Comparison of ENCODE assay signal across 1 cellular context in genomic region chrX:153689654-153690465, GRCh38.
TF ChIP-seq lines count a peak whose summit lies in the region.

No MANE protein-coding gene starts in this region.

TF ChIP-seq in H1, 55 proteins besides CTCF, POLR2A, EP300 and RAD21:
- TF ChIP-seq NANOG (IDR thresholded peaks at IDR 0.05; ENCODE audit: insufficient read depth, low read depth, low read length, poor library complexity, severe bottlenecking) (no peak), CHD1 (IDR thresholded peaks at IDR 0.05; ENCODE audit: low read depth, low read length) (no peak), FOSL1 (IDR thresholded peaks at IDR 0.05; ENCODE audit: insufficient read depth, low read depth, low read length) (no peak), TCF12 (IDR thresholded peaks at IDR 0.05; ENCODE audit: low read depth, low read length) (no peak), SAP30 (IDR thresholded peaks at IDR 0.05; ENCODE audit: insufficient read depth, insufficient replicate concordance, low read length) (no peak), KDM5A (IDR thresholded peaks at IDR 0.05; ENCODE audit: low read length) (no peak), CHD7 (IDR thresholded peaks at IDR 0.05; ENCODE audit: insufficient replicate concordance, low read length) (no peak), ATF3 (IDR thresholded peaks at IDR 0.05; ENCODE audit: insufficient read depth, low read depth, low read length) (no peak), CEBPB (IDR thresholded peaks at IDR 0.05; ENCODE audit: low read depth, low read length) (no peak)
- TF ChIP-seq, protein P1, sequence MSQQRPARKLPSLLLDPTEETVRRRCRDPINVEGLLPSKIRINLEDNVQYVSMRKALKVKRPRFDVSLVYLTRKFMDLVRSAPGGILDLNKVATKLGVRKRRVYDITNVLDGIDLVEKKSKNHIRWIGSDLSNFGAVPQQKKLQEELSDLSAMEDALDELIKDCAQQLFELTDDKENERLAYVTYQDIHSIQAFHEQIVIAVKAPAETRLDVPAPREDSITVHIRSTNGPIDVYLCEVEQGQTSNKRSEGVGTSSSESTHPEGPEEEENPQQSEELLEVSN (IDR thresholded peaks at IDR 0.05) = no peak
